ENCODE assay signal across 8 cellular contexts in genomic region chr17:10698116-10698818, GRCh38. TPM values are rescaled to one million over a fixed set of nuclear protein-coding genes. Genes with fewer than 3 reads are reported as not detected.
A peak's percentile ranks its signal among the peaks of the same experiment; 100 is the strongest.
DNase-seq lines count a peak whose midpoint lies in the region; ATAC-seq, FAIRE-seq and TF ChIP-seq lines count a peak whose summit lies in the region.

No MANE protein-coding gene starts in this region.

- no peak for ATAC-seq in HepG2
- ATAC-seq in HG02970 (IDR thresholded peaks at IDR 0.05; ENCODE audit: low FRiP score, unreplicated experiment): no peak
- no peak for ATAC-seq in omental fat pad (ENCODE audit: low FRiP score)

- POLR2A ChIA-PET in HepG2 (lab: Yijun Ruan, JAX): interaction anchor here (1.0 kb wide), 1 partner anchor 32 kb away, joined by 3 read pairs; no protein-coding TSS in a partner anchor

- H3K27me3 ChIP-seq in bronchial epithelial cell (ENCODE audit: control insufficient read depth, insufficient read depth, low read length) (no peaks in the 10 kb centered on the region), HepG2 (ENCODE audit: control insufficient read depth in 1 of 2, insufficient read depth in 2 of 2, low read length in 2 of 2) (no peaks in the 10 kb centered on the region; a peak in 1 of 5 replicates), tibial artery (no peaks in the 10 kb centered on the region)

- H3K36me3 ChIP-seq in bronchial epithelial cell (ENCODE audit: control insufficient read depth, insufficient read depth, low read length) (peaks cover 3% of the 10 kb centered on the region), HepG2 (replicated peaks in 1 of 2; ENCODE audit: control insufficient read depth in 1 of 2, insufficient read depth in 2 of 2, low read length in 2 of 2) (peaks cover 3 to 11% of the 10 kb centered on the region in 2 experiments; a peak in 3 of 5 replicates), tibial artery (peaks cover 4 to 21% (median 4%) of the 10 kb centered on the region in 3 donors)

- peak overlapping the region; percentile 43 for H2AFZ ChIP-seq in HepG2 (ENCODE audit: low read length)

- TF ChIP-seq EP300 in HepG2 (IDR thresholded peaks at IDR 0.05; ENCODE audit: low read depth in 2 of 2, low read length in 2 of 2) (no peak), HepG2 (CRISPR knock-in tag; IDR thresholded peaks at IDR 0.05; ENCODE audit: borderline replicate concordance) (no peak)

- peak overlapping the region; percentile 92 for H3K4me3 ChIP-seq in bronchial epithelial cell (ENCODE audit: low read depth, low read length)
- peak overlapping the region; percentile 89 to 98 (median 96) for H3K4me3 ChIP-seq in HepG2 (replicated peaks in 1 of 3; ENCODE audit: insufficient read depth in 1 of 3, low read depth in 2 of 3, low read length in 3 of 3)
- peak overlapping the region; percentile 94 to 95 for H3K4me3 ChIP-seq in tibial artery

- TF ChIP-seq CTCF in bronchial epithelial cell (IDR thresholded peaks at IDR 0.05; ENCODE audit: insufficient read depth, low read length, severe bottlenecking) (no peak), HepG2 (CRISPR knock-in tag; IDR thresholded peaks at IDR 0.05) (no peak), tibial artery (IDR thresholded peaks at IDR 0.05) (no peak), omental fat pad (IDR thresholded peaks at IDR 0.05) (no peak)

- H3K4me2 ChIP-seq in HepG2 (ENCODE audit: low read depth, low read length): peak overlapping the region; percentile 98

- CTCF ChIA-PET in HepG2 (lab: Yijun Ruan, JAX; ENCODE audit: low intra/inter-chr PET ratio, low total read pairs): no interaction called here

- no TSS peak for BruUV-seq in HepG2 (replicated peaks; lab: Mats Ljungman, UMichigan)

- TF ChIP-seq POLR2A in HepG2 (IDR thresholded peaks at IDR 0.05; ENCODE audit: insufficient read depth in 1 of 2, low read depth in 2 of 2, low read length in 2 of 2): no peak

- H3K4me1 ChIP-seq in HepG2 (ENCODE audit: insufficient read depth, low read length): peaks cover 29% of the 10 kb centered on the region
- peaks cover 0 to 50% (median 24%) of the 10 kb centered on the region in 4 donors for H3K4me1 ChIP-seq in tibial artery

- peaks cover 35% of the 10 kb centered on the region for H3K79me2 ChIP-seq in HepG2 (ENCODE audit: insufficient read depth, low read length)

- H3K9me3 ChIP-seq in HepG2 (ENCODE audit: low read length) (no peaks in the 10 kb centered on the region), tibial artery (no peaks in the 10 kb centered on the region)

- intact Hi-C loops in HepG2 (cut with micrococcal nuclease; ENCODE audit: unreplicated experiment): loop anchor here (5.0 kb wide), 1 partner anchor 34 kb away; the partner anchor contains the start of gene TMEM220
- intact Hi-C loops in tibial artery (cut with DNase I; ENCODE audit: low total_unique reads): loop anchor here (5.0 kb wide), 1 partner anchor 51 kb away; no protein-coding TSS in a partner anchor

- in situ Hi-C loops in HepG2 (cut with HindIII; ENCODE audit: extremely low pct_ligation_motif_present, low pct_unique_long_range_greater_than_20kb): no loop called here

- peak overlapping the region; percentile 92 for H3K9ac ChIP-seq in HepG2 (ENCODE audit: insufficient read depth, low read depth, low read length)

- H3K27ac ChIP-seq in HepG2 (ENCODE audit: extremely low read length, insufficient read depth, low read length): peak overlapping the region; percentile 84
- peak overlapping the region; percentile 96 to 98 for H3K27ac ChIP-seq in tibial artery

- WGBS in HepG2 (ENCODE audit: low lambda C conversion rate): 3% methylated on average over 17 of the region's 17 CpGs

- TF ChIP-seq RAD21 in HepG2 (CRISPR knock-in tag; IDR thresholded peaks at IDR 0.05): no peak

- H4K20me1 ChIP-seq in HepG2 (ENCODE audit: insufficient read depth, low read length): no peaks in the 10 kb centered on the region

- FAIRE-seq in bronchial epithelial cell (lab: Jason Lieb, UNC) (no peak), HepG2 (lab: Jason Lieb, UNC) (peak; percentile 64)

- DNase-seq in ELR (ENCODE audit: low read depth) (peak; percentile 52), MV-4-11 (lab: John Stamatoyannopoulos, UW) (peak; percentile 27), bronchial epithelial cell (ENCODE audit: low read depth) (peak; percentile 2), HepG2 (ENCODE audit: low spot score) (peak; percentile 10), tibial artery (peak in 1 of 2 donors; percentile 33), 8988T (no peak), omental fat pad (ENCODE audit: low spot score) (no peak)

RNA-seq across cellular contexts. Expression of gene ADPRM, which starts 0.9 kb away (rescaled TPM):
- total RNA-seq in bronchial epithelial cell: 14.1 and 20.5 TPM in 2 replicates
- 5.6 and 5.9 TPM in 2 replicates for total RNA-seq in HepG2 (2016; rRNA removed; fragmentation: Illumina TruSeq; extraction: Trizol)
- 2.8 and 3.3 TPM in 2 replicates for total RNA-seq in HepG2 (2016; cell fraction: cytosol; rRNA removed; fragmentation: Illumina TruSeq; extraction: Trizol; ENCODE audit: low read depth)
- total RNA-seq in HepG2 (2016; cell fraction: insoluble cytoplasmic fraction; rRNA removed; fragmentation: Illumina TruSeq; extraction: Trizol): 4.9 and 6.3 TPM in 2 replicates
- 6.2 and 6.3 TPM in 2 replicates for total RNA-seq in HepG2 (2016; cell fraction: membrane; rRNA removed; fragmentation: Illumina TruSeq; extraction: Trizol)
- 3.9 and 4.2 TPM in 2 replicates for total RNA-seq in HepG2 (2016; cell fraction: nucleus; rRNA removed; fragmentation: Illumina TruSeq; extraction: Trizol)
- polyA plus RNA-seq in HepG2 (2011; rRNA removed): 7.9 and 10.8 TPM in 2 replicates
- polyA plus RNA-seq in HepG2 (2011; cell fraction: cytosol; rRNA removed): 5.5 and 8.7 TPM in 2 replicates
- polyA plus RNA-seq in HepG2 (2011; cell fraction: nucleus; rRNA removed): 2.3 and 3.2 TPM in 2 replicates
- 10.1 and 12.1 TPM in 2 replicates for polyA plus RNA-seq in HepG2 (2012)
- 2.8 and 3.1 TPM in 2 replicates for polyA plus RNA-seq in HepG2 (2016; cell fraction: cytosol; fragmentation: Illumina TruSeq; extraction: Trizol; ENCODE audit: low read depth)
- polyA plus RNA-seq in HepG2 (2016; cell fraction: insoluble cytoplasmic fraction; fragmentation: Illumina TruSeq; extraction: Trizol; ENCODE audit: low read depth): 6.1 and 6.3 TPM in 2 replicates
- polyA plus RNA-seq in HepG2 (2016; cell fraction: membrane; fragmentation: Illumina TruSeq; extraction: Trizol; ENCODE audit: low read depth): 5.4 and 5.6 TPM in 2 replicates
- polyA plus RNA-seq in HepG2 (2016; cell fraction: nucleus; fragmentation: Illumina TruSeq; extraction: Trizol; ENCODE audit: insufficient read depth, low read depth): 3.6 and 4.3 TPM in 2 replicates
- polyA minus RNA-seq in HepG2 (2011; rRNA and poly(A)+ RNA removed; ENCODE audit: low replicate concordance): 5.1 and 6.9 TPM in 2 replicates
- 3.3 and 4.0 TPM in 2 replicates for polyA minus RNA-seq in HepG2 (2011; cell fraction: cytosol; rRNA and poly(A)+ RNA removed)
- 9.0 and 14.3 TPM in 2 replicates for polyA minus RNA-seq in HepG2 (2011; cell fraction: nucleus; rRNA and poly(A)+ RNA removed)
- 10 to 100 TPM in 1 of 4 donors, 1 to 10 TPM in 3; 7.7 to 12.5 (median 9.7) TPM for total RNA-seq in omental fat pad

RNA-seq across cellular contexts. Expression of gene SCO1, which starts 0.9 kb away (rescaled TPM):
- total RNA-seq in bronchial epithelial cell (24.2 and 26.8 TPM in 2 replicates), HepG2 (2016; rRNA removed; fragmentation: Illumina TruSeq; extraction: Trizol) (50.3 and 69.5 TPM in 2 replicates), omental fat pad (10 to 100 TPM; 18.0 to 35.4 (median 24.2) TPM)
- 3.1 and 4.2 TPM in 2 replicates for total RNA-seq in HepG2 (2016; cell fraction: cytosol; rRNA removed; fragmentation: Illumina TruSeq; extraction: Trizol; ENCODE audit: low read depth)
- 51.9 and 71.9 TPM in 2 replicates for total RNA-seq in HepG2 (2016; cell fraction: insoluble cytoplasmic fraction; rRNA removed; fragmentation: Illumina TruSeq; extraction: Trizol)
- 10.6 and 11.3 TPM in 2 replicates for total RNA-seq in HepG2 (2016; cell fraction: membrane; rRNA removed; fragmentation: Illumina TruSeq; extraction: Trizol)
- 32.1 and 34.3 TPM in 2 replicates for total RNA-seq in HepG2 (2016; cell fraction: nucleus; rRNA removed; fragmentation: Illumina TruSeq; extraction: Trizol)
- polyA plus RNA-seq in HepG2 (2011; rRNA removed): 11.0 and 11.4 TPM in 2 replicates
- polyA plus RNA-seq in HepG2 (2011; cell fraction: cytosol; rRNA removed): 8.5 and 10.4 TPM in 2 replicates
- 9.3 and 11.8 TPM in 2 replicates for polyA plus RNA-seq in HepG2 (2011; cell fraction: nucleus; rRNA removed)
- 12.4 and 14.8 TPM in 2 replicates for polyA plus RNA-seq in HepG2 (2012)
- polyA plus RNA-seq in HepG2 (2016; cell fraction: cytosol; fragmentation: Illumina TruSeq; extraction: Trizol; ENCODE audit: low read depth): 4.1 and 4.2 TPM in 2 replicates
- polyA plus RNA-seq in HepG2 (2016; cell fraction: insoluble cytoplasmic fraction; fragmentation: Illumina TruSeq; extraction: Trizol; ENCODE audit: low read depth): 56.4 and 64.1 TPM in 2 replicates
- polyA plus RNA-seq in HepG2 (2016; cell fraction: membrane; fragmentation: Illumina TruSeq; extraction: Trizol; ENCODE audit: low read depth): 7.3 TPM in 2 replicates
- polyA plus RNA-seq in HepG2 (2016; cell fraction: nucleus; fragmentation: Illumina TruSeq; extraction: Trizol; ENCODE audit: insufficient read depth, low read depth): 35.9 and 42.3 TPM in 2 replicates
- polyA minus RNA-seq in HepG2 (2011; rRNA and poly(A)+ RNA removed; ENCODE audit: low replicate concordance): 15.5 and 28.5 TPM in 2 replicates
- 7.4 and 12.4 TPM in 2 replicates for polyA minus RNA-seq in HepG2 (2011; cell fraction: cytosol; rRNA and poly(A)+ RNA removed)
- 28.8 and 30.6 TPM in 2 replicates for polyA minus RNA-seq in HepG2 (2011; cell fraction: nucleus; rRNA and poly(A)+ RNA removed)

RNA-seq across cellular contexts. Expression of gene TMEM220, which starts 31.6 kb away (rescaled TPM):
- total RNA-seq in bronchial epithelial cell (0.79 and 0.90 TPM in 2 replicates), HepG2 (2016; rRNA removed; fragmentation: Illumina TruSeq; extraction: Trizol) (0.73 and 2.2 TPM in 2 replicates), omental fat pad (10 to 100 TPM in 3 of 4 donors, 1 to 10 TPM in 1; 7.8 to 17.4 (median 13.4) TPM)
- total RNA-seq in HepG2 (2016; cell fraction: cytosol; rRNA removed; fragmentation: Illumina TruSeq; extraction: Trizol; ENCODE audit: low read depth): 1.3 and 1.8 TPM in 2 replicates
- 1.7 and 2.0 TPM in 2 replicates for total RNA-seq in HepG2 (2016; cell fraction: insoluble cytoplasmic fraction; rRNA removed; fragmentation: Illumina TruSeq; extraction: Trizol)
- 1.8 and 2.3 TPM in 2 replicates for total RNA-seq in HepG2 (2016; cell fraction: membrane; rRNA removed; fragmentation: Illumina TruSeq; extraction: Trizol)
- 1.0 and 1.6 TPM in 2 replicates for total RNA-seq in HepG2 (2016; cell fraction: nucleus; rRNA removed; fragmentation: Illumina TruSeq; extraction: Trizol)
- 1.3 and 1.8 TPM in 2 replicates for polyA plus RNA-seq in HepG2 (2011; rRNA removed)
- 0.56 and 1.4 TPM in 2 replicates for polyA plus RNA-seq in HepG2 (2011; cell fraction: cytosol; rRNA removed)
- 0.87 and 1.0 TPM in 2 replicates for polyA plus RNA-seq in HepG2 (2011; cell fraction: nucleus; rRNA removed)
- polyA plus RNA-seq in HepG2 (2012): 1.2 and 3.6 TPM in 2 replicates
- polyA plus RNA-seq in HepG2 (2016; cell fraction: cytosol; fragmentation: Illumina TruSeq; extraction: Trizol; ENCODE audit: low read depth): 2.8 and 3.3 TPM in 2 replicates
- 1.4 and 2.6 TPM in 2 replicates for polyA plus RNA-seq in HepG2 (2016; cell fraction: insoluble cytoplasmic fraction; fragmentation: Illumina TruSeq; extraction: Trizol; ENCODE audit: low read depth)
- 1.4 and 1.9 TPM in 2 replicates for polyA plus RNA-seq in HepG2 (2016; cell fraction: membrane; fragmentation: Illumina TruSeq; extraction: Trizol; ENCODE audit: low read depth)
- polyA plus RNA-seq in HepG2 (2016; cell fraction: nucleus; fragmentation: Illumina TruSeq; extraction: Trizol; ENCODE audit: insufficient read depth, low read depth): 2.5 and 5.7 TPM in 2 replicates
- 0.50 TPM in 1 of 2 replicates, not detected in the other for polyA minus RNA-seq in HepG2 (2011; rRNA and poly(A)+ RNA removed; ENCODE audit: low replicate concordance)
- 0.26 and 1.3 TPM in 2 replicates for polyA minus RNA-seq in HepG2 (2011; cell fraction: cytosol; rRNA and poly(A)+ RNA removed)
- 0.64 and 1.4 TPM in 2 replicates for polyA minus RNA-seq in HepG2 (2011; cell fraction: nucleus; rRNA and poly(A)+ RNA removed)

RNA-seq across cellular contexts. Expression of gene MYH3, which starts 41.2 kb away (rescaled TPM):
- total RNA-seq in bronchial epithelial cell (1.1 and 1.4 TPM in 2 replicates), HepG2 (2016; rRNA removed; fragmentation: Illumina TruSeq; extraction: Trizol) (1.6 and 4.5 TPM in 2 replicates), omental fat pad (1 to 10 TPM; 2.3 to 2.8 (median 2.5) TPM)
- 0.97 and 2.0 TPM in 2 replicates for total RNA-seq in HepG2 (2016; cell fraction: cytosol; rRNA removed; fragmentation: Illumina TruSeq; extraction: Trizol; ENCODE audit: low read depth)
- 2.4 and 4.8 TPM in 2 replicates for total RNA-seq in HepG2 (2016; cell fraction: insoluble cytoplasmic fraction; rRNA removed; fragmentation: Illumina TruSeq; extraction: Trizol)
- 0.59 and 2.3 TPM in 2 replicates for total RNA-seq in HepG2 (2016; cell fraction: membrane; rRNA removed; fragmentation: Illumina TruSeq; extraction: Trizol)
- total RNA-seq in HepG2 (2016; cell fraction: nucleus; rRNA removed; fragmentation: Illumina TruSeq; extraction: Trizol): 6.7 and 8.5 TPM in 2 replicates
- polyA plus RNA-seq in HepG2 (2011; rRNA removed): 2.5 and 4.3 TPM in 2 replicates
- 0.53 and 0.67 TPM in 2 replicates for polyA plus RNA-seq in HepG2 (2011; cell fraction: cytosol; rRNA removed)
- 11.9 and 14.9 TPM in 2 replicates for polyA plus RNA-seq in HepG2 (2011; cell fraction: nucleus; rRNA removed)
- 5.1 and 5.5 TPM in 2 replicates for polyA plus RNA-seq in HepG2 (2012)
- 0.67 and 0.83 TPM in 2 replicates for polyA plus RNA-seq in HepG2 (2016; cell fraction: cytosol; fragmentation: Illumina TruSeq; extraction: Trizol; ENCODE audit: low read depth)
- polyA plus RNA-seq in HepG2 (2016; cell fraction: insoluble cytoplasmic fraction; fragmentation: Illumina TruSeq; extraction: Trizol; ENCODE audit: low read depth): 1.8 and 2.2 TPM in 2 replicates
- polyA plus RNA-seq in HepG2 (2016; cell fraction: membrane; fragmentation: Illumina TruSeq; extraction: Trizol; ENCODE audit: low read depth): 0.50 and 0.54 TPM in 2 replicates
- polyA plus RNA-seq in HepG2 (2016; cell fraction: nucleus; fragmentation: Illumina TruSeq; extraction: Trizol; ENCODE audit: insufficient read depth, low read depth): 23.0 and 26.3 TPM in 2 replicates
- polyA minus RNA-seq in HepG2 (2011; rRNA and poly(A)+ RNA removed; ENCODE audit: low replicate concordance): 1.3 and 1.7 TPM in 2 replicates
- polyA minus RNA-seq in HepG2 (2011; cell fraction: cytosol; rRNA and poly(A)+ RNA removed): 0.70 TPM in 1 of 2 replicates, not detected in the other
- 5.0 and 5.2 TPM in 2 replicates for polyA minus RNA-seq in HepG2 (2011; cell fraction: nucleus; rRNA and poly(A)+ RNA removed)

Comparison
In these comparisons a context has a peak if more than half of its experiments do, and no peak if none do; other contexts are left out.
1. DNase-seq: peak in ELR (single experiment), MV-4-11 (single experiment), bronchial epithelial cell (single experiment) and HepG2 (single experiment); none in 8988T (single experiment) and omental fat pad (single experiment).
2. Peak in every context shown above with its lines, with median percentiles within 50 percentile points of each other: H3K4me3 ChIP-seq.